Comparison of ENCODE assay signal across 1 cellular context in genomic region chr1:91835087-91835521, GRCh38.
TF ChIP-seq lines count a peak whose summit lies in the region.

No MANE protein-coding gene starts in this region.

TF ChIP-seq in A549, 52 proteins besides CTCF, POLR2A, EP300 and RAD21:
- no peak for TF ChIP-seq PBX3 (IDR thresholded peaks at IDR 0.05)
- TF ChIP-seq ZFP36 (IDR thresholded peaks at IDR 0.05; ENCODE audit: borderline replicate concordance, partially characterized antibody): no peak
